16 cellular contexts compared by ENCODE assay signal in genomic region chr2:76427447-76427846, GRCh38.
DNase-seq lines count a peak whose midpoint lies in the region; ATAC-seq, FAIRE-seq and TF ChIP-seq lines count a peak whose summit lies in the region.
"Had no signal": no experiment of that assay in that cellular context is flagged by ENCODE, and none has a peak within 500 bp of the region (broad histone marks: within the 10 kb centered on the region; RNA-seq: fewer than 3 reads in every experiment).

No MANE protein-coding gene starts in this region.

- H3K23ac ChIP-seq in mesenchymal stem cell (ENCODE audit: low read length in 2 of 2), result no peak overlapping the region

- H2BK12ac ChIP-seq in mesenchymal stem cell (ENCODE audit: low read length in 2 of 2), result no peak overlapping the region

- no peak overlapping the region for H2BK120ac ChIP-seq in mesenchymal stem cell (ENCODE audit: low read depth, low read length)

- H2AFZ ChIP-seq in mesenchymal stem cell (ENCODE audit: low read depth, low read length) (no peak overlapping the region), mammary epithelial cell (ENCODE audit: low read depth, low read length) (no peak overlapping the region)

- no peaks in the 10 kb centered on the region for H4K20me1 ChIP-seq in mammary epithelial cell (ENCODE audit: insufficient read depth, low read length)

- H3K4ac ChIP-seq in mesenchymal stem cell (ENCODE audit: low read depth in 1 of 2, low read length in 2 of 2), result no peak overlapping the region

- no peak overlapping the region for H3K9ac ChIP-seq in mesenchymal stem cell (ENCODE audit: low read length)
- H3K9ac ChIP-seq in mammary epithelial cell (ENCODE audit: insufficient read depth, low read length), result no peak overlapping the region
- H3K9ac ChIP-seq: KMS-11 had no signal

- no peak overlapping the region for H3K4me3 ChIP-seq in A549
- H3K4me3 ChIP-seq in mesenchymal stem cell (ENCODE audit: insufficient read depth in 1 of 2, low read depth in 1 of 2, low read length in 2 of 2), result no peak overlapping the region
- H3K4me3 ChIP-seq in mammary epithelial cell (replicated peaks in 1 of 3; ENCODE audit: insufficient read depth in 1 of 3, low read depth in 2 of 3, low read length in 3 of 3), result no peak overlapping the region
- H3K4me3 ChIP-seq: GM12878 had no signal

- dilution Hi-C loops in mammary epithelial cell (cut with HindIII; ENCODE audit: low sequenced_read_pairs), result no loop called here

- H3K4me1 ChIP-seq in A549 (no peaks in the 10 kb centered on the region), mesenchymal stem cell (ENCODE audit: control insufficient read depth, insufficient read depth, low read depth, low read length) (no peaks in the 10 kb centered on the region), mammary epithelial cell (ENCODE audit: insufficient read depth, low read length) (no peaks in the 10 kb centered on the region)
- H3K4me1 ChIP-seq: Caco-2 had no signal

- H3K27me3 ChIP-seq in mesenchymal stem cell (ENCODE audit: control insufficient read depth in 1 of 2, insufficient read depth in 1 of 2, low read length in 2 of 2) (no peaks in the 10 kb centered on the region), mammary epithelial cell (ENCODE audit: insufficient read depth, low read length) (no peaks in the 10 kb centered on the region)

- H2AK5ac ChIP-seq in mesenchymal stem cell (ENCODE audit: low read length, severe bottlenecking), result no peak overlapping the region

- BruUV-seq in mammary epithelial cell (replicated peaks; lab: Mats Ljungman, UMichigan), result no TSS peak

- TF ChIP-seq EP300 in A549 (IDR thresholded peaks at IDR 0.05), result no peak

- no peak overlapping the region for H2BK15ac ChIP-seq in mesenchymal stem cell (ENCODE audit: low read depth, poor library complexity, severe bottlenecking)

- no peak for FAIRE-seq in A549 (lab: Jason Lieb, UNC)
- FAIRE-seq: A204.1, GM12878, GM18507, H54 had no signal

- H3K79me1 ChIP-seq in mesenchymal stem cell (replicated peaks; ENCODE audit: low read length, poor library complexity, severe bottlenecking), result no peaks in the 10 kb centered on the region

- CTCF ChIA-PET in A549 (lab: Yijun Ruan, JAX) (no interaction called here), mammary epithelial cell (lab: Charles Lee; ENCODE audit: low non-redundant PET) (no interaction called here)

- H2BK5ac ChIP-seq in mesenchymal stem cell (ENCODE audit: low read depth, low read length, poor library complexity, severe bottlenecking), result no peak overlapping the region

- in situ Hi-C loops in mammary epithelial cell (cut with MboI; ENCODE audit: low sequenced_read_pairs in 2 of 2), result no loop called here

- no peak overlapping the region for H4K91ac ChIP-seq in mesenchymal stem cell (ENCODE audit: low read length)

- intact Hi-C loops in mammary epithelial cell (cut with micrococcal nuclease), result no loop called here

- no peak for ATAC-seq in A549
- no peak for ATAC-seq in activated CD4-positive, CD25-positive, alpha-beta regulatory T cell treated with anti-CD3 and anti-CD28 coated beads, Interleukin-2, amount 50 U/mL, for 24 hours
- ATAC-seq: CD8-positive, alpha-beta T cell; GM12878; HCT116 had no signal

- TF ChIP-seq CTCF in A549 (IDR thresholded peaks at IDR 0.05), result no peak
- no peak for TF ChIP-seq CTCF in mammary epithelial cell (conservative IDR thresholded peaks at IDR 0.05 in 1 of 2, IDR thresholded peaks at IDR 0.05 in 1 of 2; ENCODE audit: extremely low read depth in 1 of 2, insufficient read depth in 1 of 2, low read depth in 1 of 2, low read length in 2 of 2)

- no peak for TF ChIP-seq POLR2A in A549 (IDR thresholded peaks at IDR 0.05; ENCODE audit: low read length)

- H3K4me2 ChIP-seq in A549 (no peak overlapping the region), mesenchymal stem cell (ENCODE audit: low read length, poor library complexity, severe bottlenecking) (no peak overlapping the region), mammary epithelial cell (ENCODE audit: insufficient read depth, low read depth, low read length) (no peak overlapping the region)
- H3K4me2 ChIP-seq: KMS-11 had no signal

- H3K79me2 ChIP-seq in mammary epithelial cell (ENCODE audit: insufficient read depth, low read length), result no peaks in the 10 kb centered on the region

- no peak overlapping the region for H3K14ac ChIP-seq in mesenchymal stem cell (ENCODE audit: low read length in 2 of 2)

- POLR2A ChIA-PET in A549 (lab: Yijun Ruan, JAX), result no interaction called here

- no peak overlapping the region for H4K8ac ChIP-seq in mesenchymal stem cell (ENCODE audit: low read length)

- H3K9me3 ChIP-seq in A549 (0 out of 3 replicates have a peak, but pooled peaks cover 2% of the 10 kb centered on the region), mesenchymal stem cell (ENCODE audit: control insufficient read depth, low read length) (peaks cover 3% of the 10 kb centered on the region), mammary epithelial cell (replicated peaks; ENCODE audit: insufficient read depth, low read length) (peaks cover 7% of the 10 kb centered on the region)
- H3K9me3 ChIP-seq: Caco-2 had no signal

- H3K36me3 ChIP-seq in mesenchymal stem cell (ENCODE audit: control insufficient read depth in 1 of 2, insufficient read depth in 2 of 2, low read depth in 1 of 2, low read length in 2 of 2) (no peaks in the 10 kb centered on the region), mammary epithelial cell (ENCODE audit: insufficient read depth, low read length) (no peaks in the 10 kb centered on the region)

- DNase-seq in A549 (ENCODE audit: low read depth in 1 of 2, low spot score in 1 of 2) (peak in 1 of 2 experiments; percentile 6), DMS53 treated with DMSO at 0.1 percent for 48 hours (lab: John Stamatoyannopoulos, UW; ENCODE audit: unreplicated experiment) (peak; percentile 26), RPMI7951 (ENCODE audit: low read depth) (peak; percentile 3), mesenchymal stem cell (peak; percentile 62), mammary epithelial cell (no peak)
- no peak for DNase-seq in activated CD4-positive, CD25-positive, alpha-beta regulatory T cell (lab: John Stamatoyannopoulos, UW)
- DNase-seq: Caco-2; CD8-positive, alpha-beta T cell; DMS79 had no signal

- TF ChIP-seq RAD21 in A549 (conservative IDR thresholded peaks at IDR 0.05 in 1 of 2, IDR thresholded peaks at IDR 0.05 in 1 of 2), result no peak

- H3K27ac ChIP-seq in A549, result no peak overlapping the region
- no peak overlapping the region for H3K27ac ChIP-seq in mesenchymal stem cell (ENCODE audit: low read length, poor library complexity, severe bottlenecking)
- no peak overlapping the region for H3K27ac ChIP-seq in mammary epithelial cell (ENCODE audit: insufficient read depth, low read depth, low read length)
- H3K27ac ChIP-seq: KMS-11 had no signal

- H3K18ac ChIP-seq in mesenchymal stem cell (ENCODE audit: low read depth in 1 of 2, low read length in 2 of 2), result no peak overlapping the region

TF ChIP-seq in A549, 52 proteins besides CTCF, POLR2A, EP300 and RAD21:
- TF ChIP-seq HDAC2 (IDR thresholded peaks at IDR 0.05) (no peak), RARB (CRISPR knock-in tag; IDR thresholded peaks at IDR 0.05) (no peak), MAFK (IDR thresholded peaks at IDR 0.05; ENCODE audit: partially characterized antibody) (peak; percentile 58)

Comparison
In these comparisons a context has a peak if more than half of its experiments do, and no peak if none do; other contexts are left out.
1. DNase-seq: peak in DMS53 treated with DMSO at 0.1 percent for 48 hours (single experiment), RPMI7951 (single experiment) and mesenchymal stem cell (single experiment); none in activated CD4-positive, CD25-positive, alpha-beta regulatory T cell (0 of 4) and mammary epithelial cell (single experiment).